Comparison of ENCODE assay signal across 20 cellular contexts in the genomic region with DNA sequence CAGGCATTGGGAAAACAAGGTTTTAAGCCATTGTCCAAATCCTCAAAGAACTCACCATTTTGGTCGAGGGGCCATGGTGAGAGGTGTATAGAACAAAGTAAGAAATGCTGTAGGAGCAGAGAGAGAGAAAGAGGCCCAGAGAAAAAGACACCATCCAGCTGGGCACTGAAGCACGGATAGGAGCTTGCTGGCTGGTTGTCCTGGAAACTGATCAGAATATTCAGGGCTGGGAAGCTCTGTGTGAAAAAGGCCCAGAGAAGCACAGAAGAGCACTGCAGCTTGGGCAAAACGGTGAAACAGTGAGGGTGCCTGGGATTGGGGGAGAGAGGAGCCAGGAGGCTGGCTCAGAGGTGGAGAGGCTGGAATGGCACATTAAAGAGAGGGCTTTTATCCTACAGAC. TPM values are rescaled to one million over a fixed set of nuclear protein-coding genes. Genes with fewer than 3 reads are reported as not detected.
DNase-seq lines count a peak whose midpoint lies in the region; ATAC-seq and TF ChIP-seq lines count a peak whose summit lies in the region.
"Had no signal": no experiment of that assay in that cellular context is flagged by ENCODE, and none has a peak within 500 bp of the region (broad histone marks: within the 10 kb centered on the region; RNA-seq: fewer than 3 reads in every experiment).

No MANE protein-coding gene starts in this region.

- peaks cover 0 to 48% (median 28%) of the 10 kb centered on the region in 5 donors for H3K36me3 Mint-ChIP-seq in naive thymus-derived CD4-positive, alpha-beta T cell

- CTCF ChIA-PET in SK-N-SH (lab: Yijun Ruan, JAX): interaction anchor here (1.5 kb wide), 1 partner anchor 15 kb away, joined by 5 read pairs; no protein-coding TSS in a partner anchor
- CTCF ChIA-PET in naive thymus-derived CD4-positive, alpha-beta T cell (lab: Charles Lee): interaction anchor here (1.6 kb wide), 1 partner anchor 16 kb away, joined by 4 read pairs; a partner anchor contains a TSS

- no peak overlapping the region for H3K4me3 ChIP-seq in SK-N-SH (ENCODE audit: low read depth in 2 of 2, low read length in 1 of 2)
- no peak overlapping the region; the same call in 1 of the 2 replicates for H3K4me3 ChIP-seq in BLaER1
- H3K4me3 ChIP-seq in NT2/D1 (ENCODE audit: insufficient read length, low read depth): no peak overlapping the region
- no peak overlapping the region for H3K4me3 ChIP-seq in naive thymus-derived CD4-positive, alpha-beta T cell (ENCODE audit: low read length)
- no peak overlapping the region for H3K4me3 ChIP-seq in mesendoderm (ENCODE audit: low read length)

- H3K27ac Mint-ChIP-seq in naive thymus-derived CD4-positive, alpha-beta T cell: peak overlapping the region in 7 of 9 donors; percentile 22 to 88 (median 47)

- POLR2A ChIA-PET in SK-N-SH (lab: Yijun Ruan, JAX): no interaction called here
- POLR2A ChIA-PET in naive thymus-derived CD4-positive, alpha-beta T cell (lab: Charles Lee): interaction anchor here (2.1 kb wide), 1 partner anchor 16 kb away, joined by 8 read pairs; a partner anchor contains a TSS

- peaks cover 4% of the 10 kb centered on the region; the same call in 1 of the 2 replicates for H3K27me3 ChIP-seq in SK-N-SH (ENCODE audit: insufficient read depth)
- no peaks in the 10 kb centered on the region for H3K27me3 ChIP-seq in BLaER1
- no peaks in the 10 kb centered on the region for H3K27me3 ChIP-seq in NT2/D1 (ENCODE audit: insufficient read depth, insufficient read length)
- H3K27me3 ChIP-seq in naive thymus-derived CD4-positive, alpha-beta T cell (ENCODE audit: control insufficient read depth in 2 of 2, insufficient read depth in 2 of 2, low read length in 2 of 2): no peaks in the 10 kb centered on the region
- no peaks in the 10 kb centered on the region for H3K27me3 ChIP-seq in mesendoderm (ENCODE audit: insufficient read depth, low read length, poor library complexity)

- no peak overlapping the region for H4K5ac ChIP-seq in mesendoderm (ENCODE audit: low read length)

- H4K20me1 ChIP-seq in SK-N-SH (ENCODE audit: insufficient read depth): no peaks in the 10 kb centered on the region
- no peaks in the 10 kb centered on the region for H4K20me1 ChIP-seq in BLaER1

- H3K9ac ChIP-seq in SK-N-SH: no peak overlapping the region
- peak overlapping the region; percentile 77 for H3K9ac ChIP-seq in BLaER1
- H3K9ac ChIP-seq in NT2/D1 (ENCODE audit: insufficient read length, low read depth): peak overlapping the region; percentile 2
- H3K9ac ChIP-seq in mesendoderm (ENCODE audit: low read length): no peak overlapping the region

- H3K4me3 Mint-ChIP-seq in naive thymus-derived CD4-positive, alpha-beta T cell: peak overlapping the region; percentile 8 to 81 (median 60)

- H3K4me2 ChIP-seq in SK-N-SH (no peak overlapping the region), BLaER1 (peak overlapping the region; percentile 89), mesendoderm (ENCODE audit: low read length) (no peak overlapping the region)

- H3K18ac ChIP-seq in mesendoderm (ENCODE audit: low read length): no peak overlapping the region

- H3K27me3 Mint-ChIP-seq in naive thymus-derived CD4-positive, alpha-beta T cell: no peaks in the 10 kb centered on the region

- H3K9me3 Mint-ChIP-seq in naive thymus-derived CD4-positive, alpha-beta T cell: no peaks in the 10 kb centered on the region

- TF ChIP-seq EP300 in SK-N-SH (IDR thresholded peaks at IDR 0.05; ENCODE audit: borderline replicate concordance in 1 of 2, low read depth in 1 of 2, low read length in 1 of 2): no peak

- H3K27ac ChIP-seq in SK-N-SH (ENCODE audit: low read depth in 2 of 2, low read length in 1 of 2): no peak overlapping the region
- H3K27ac ChIP-seq in BLaER1: peak overlapping the region; percentile 93
- no peak overlapping the region for H3K27ac ChIP-seq in naive thymus-derived CD4-positive, alpha-beta T cell (ENCODE audit: low read depth, low read length)
- no peak overlapping the region for H3K27ac ChIP-seq in mesendoderm (ENCODE audit: low read depth, low read length)
- H3K27ac ChIP-seq: 22Rv1 had no signal

- no peaks in the 10 kb centered on the region for H3K36me3 ChIP-seq in SK-N-SH (replicated peaks in 1 of 2; ENCODE audit: control insufficient read depth in 1 of 2, insufficient read depth in 2 of 2, low read length in 1 of 2)
- H3K36me3 ChIP-seq in BLaER1: peaks cover 49% of the 10 kb centered on the region
- H3K36me3 ChIP-seq in NT2/D1 (ENCODE audit: insufficient read depth, insufficient read length, low read length): no peaks in the 10 kb centered on the region
- H3K36me3 ChIP-seq in naive thymus-derived CD4-positive, alpha-beta T cell (ENCODE audit: control insufficient read depth in 2 of 3, insufficient read depth in 3 of 3, low read length in 3 of 3): no peaks in the 10 kb centered on the region
- H3K36me3 ChIP-seq in mesendoderm (ENCODE audit: control insufficient read depth, insufficient read depth, low read length): no peaks in the 10 kb centered on the region

- no peak overlapping the region for H2BK15ac ChIP-seq in mesendoderm (replicated peaks; ENCODE audit: low read depth)

- no peak overlapping the region for H2AFZ ChIP-seq in SK-N-SH (ENCODE audit: low read depth)

- ATAC-seq in SK-N-SH treated with all-trans-retinoic acid at 6 μM for 48 hours: no peak
- no peak for ATAC-seq in naive thymus-derived CD4-positive, alpha-beta T cell
- ATAC-seq: right cardiac atrium had no signal

- no peaks in the 10 kb centered on the region for H3K4me1 ChIP-seq in SK-N-SH (ENCODE audit: control insufficient read depth in 1 of 2, insufficient read depth in 2 of 2, low read depth in 1 of 2, low read length in 1 of 2)
- H3K4me1 ChIP-seq in BLaER1: peaks cover 94% of the 10 kb centered on the region
- no peaks in the 10 kb centered on the region for H3K4me1 ChIP-seq in NT2/D1 (ENCODE audit: insufficient read depth, insufficient read length)
- H3K4me1 ChIP-seq in naive thymus-derived CD4-positive, alpha-beta T cell (ENCODE audit: control insufficient read depth in 2 of 2, insufficient read depth in 2 of 2, low read length in 2 of 2): peaks cover 7 to 35% of the 10 kb centered on the region in 2 donors
- peaks cover 21% of the 10 kb centered on the region for H3K4me1 ChIP-seq in mesendoderm (ENCODE audit: control insufficient read depth, low read depth, low read length)
- H3K4me1 ChIP-seq: Caco-2 had no signal

- H3K23ac ChIP-seq in mesendoderm (ENCODE audit: low read length): no peak overlapping the region

- TF ChIP-seq RAD21 in SK-N-SH (IDR thresholded peaks at IDR 0.05; ENCODE audit: low read length): no peak

- no peak for TF ChIP-seq CTCF in SK-N-SH (IDR thresholded peaks at IDR 0.05)

- no peaks in the 10 kb centered on the region for H3K9me2 ChIP-seq in SK-N-SH

- no peaks in the 10 kb centered on the region for H3F3A ChIP-seq in SK-N-SH (replicated peaks; ENCODE audit: insufficient read depth)

- peaks cover 55 to 90% (median 85%) of the 10 kb centered on the region in 7 donors for H3K4me1 Mint-ChIP-seq in naive thymus-derived CD4-positive, alpha-beta T cell

- H3K9me3 ChIP-seq in SK-N-SH: no peaks in the 10 kb centered on the region
- peaks cover 7% of the 10 kb centered on the region; the same call in 1 of the 2 replicates for H3K9me3 ChIP-seq in BLaER1
- H3K9me3 ChIP-seq in NT2/D1 (ENCODE audit: insufficient read depth, low read length): no peaks in the 10 kb centered on the region
- H3K9me3 ChIP-seq in naive thymus-derived CD4-positive, alpha-beta T cell (ENCODE audit: control insufficient read depth in 2 of 3, low read length in 3 of 3): no peaks in the 10 kb centered on the region
- H3K9me3 ChIP-seq: Caco-2 had no signal

- DNase-seq in SK-N-SH (no peak), NT2/D1 (ENCODE audit: low read depth, low spot score) (no peak), NCI-H146 treated with DMSO at 0.1 percent for 48 hours (lab: John Stamatoyannopoulos, UW; ENCODE audit: unreplicated experiment) (no peak), SK-N-DZ (ENCODE audit: low spot score) (no peak), mesendoderm (no peak)
- no peak for DNase-seq in naive thymus-derived CD4-positive, alpha-beta T cell
- DNase-seq: activated CD8-positive, alpha-beta memory T cell treated with anti-CD3 and anti-CD28 coated beads, Interleukin-2, amount 50 U/mL, for 4 hours; activated naive CD4-positive, alpha-beta T cell treated with Interleukin-2 at 50 U/mL for 16 hours; Caco-2; erythroblast; hippocampal formation; NCI-H2029 treated with DMSO at 0.1 percent for 48 hours; NCI-H226; NCI-H82; right cardiac atrium; stimulated activated CD4-positive, alpha-beta T cell treated with anti-CD3 and anti-CD28 coated beads, Interleukin-12 subunit alpha, Interleukin-12 subunit beta, amount 100 ng/mL, for 4 hours; trophoblast cell had no signal

- no peak overlapping the region for H2BK120ac ChIP-seq in mesendoderm (ENCODE audit: low read depth, low read length)

- WGBS in SK-N-SH (ENCODE audit: low lambda C conversion rate): 21% methylated on average over 3 of the region's 3 CpGs
- no CpG with 5 or more reads among the region's 3 CpGs for WGBS in mesendoderm (ENCODE audit: extremely low coverage, insufficient coverage, low lambda C conversion rate)

- H3K56ac ChIP-seq in mesendoderm (ENCODE audit: low read length): no peak overlapping the region

- intact Hi-C loops in naive thymus-derived CD4-positive, alpha-beta T cell (cut with micrococcal nuclease): no loop called here

- H2BK5ac ChIP-seq in mesendoderm (ENCODE audit: low read length): no peak overlapping the region

- H4K8ac ChIP-seq in mesendoderm (ENCODE audit: low read depth, low read length): no peak overlapping the region

- no peak overlapping the region for H2AK5ac ChIP-seq in mesendoderm (ENCODE audit: low read length)

- H3K4ac ChIP-seq in mesendoderm (ENCODE audit: low read depth, low read length): no peak overlapping the region

- H3K79me2 ChIP-seq in SK-N-SH (ENCODE audit: insufficient read depth): no peaks in the 10 kb centered on the region
- H3K79me2 ChIP-seq in mesendoderm (ENCODE audit: control insufficient read depth, insufficient read depth, low read length): peaks cover 16% of the 10 kb centered on the region

- peaks cover 20% of the 10 kb centered on the region for H3K79me1 ChIP-seq in mesendoderm (ENCODE audit: low read length)

TF ChIP-seq in SK-N-SH treated with all-trans-retinoic acid at 6 μM for 48 hours, 23 proteins besides CTCF, POLR2A, EP300 and RAD21 (continues in another document):
- TF ChIP-seq TCF4 (CRISPR knock-in tag; IDR thresholded peaks at IDR 0.05; ENCODE audit: borderline replicate concordance): no peak
- no peak for TF ChIP-seq RARB (CRISPR knock-in tag; IDR thresholded peaks at IDR 0.05)

RNA-seq across cellular contexts. Expression of a gene that starts 16.5 kb away (rescaled TPM):
- 0.55 and 0.67 TPM in 2 replicates for polyA plus RNA-seq in SK-N-SH (2012; rRNA removed)
- polyA plus RNA-seq in SK-N-SH (2012; cell fraction: cytosol; rRNA removed): 0.55 and 0.71 TPM in 2 replicates
- 0.76 and 0.85 TPM in 2 replicates for polyA plus RNA-seq in SK-N-SH (2012; cell fraction: nucleus; rRNA removed)
- 10 to 100 TPM; 11.7 to 40.7 (median 30.8) TPM for total RNA-seq in naive thymus-derived CD4-positive, alpha-beta T cell
- 10 to 100 TPM in 1 of 2 donors, 1 to 10 TPM in 1; 7.9 to 12.2 TPM for polyA plus RNA-seq in naive thymus-derived CD4-positive, alpha-beta T cell
- polyA plus RNA-seq in SK-N-DZ (2014; cell fraction: cytosol; rRNA removed): 0.18 TPM in 1 of 2 replicates, not detected in the other
- polyA plus RNA-seq in SK-N-DZ (2014; cell fraction: nucleus; rRNA removed): 0.05 and 0.18 TPM in 2 replicates
- polyA plus RNA-seq in mesendoderm (2013, experiment 1 of 2): 2.8 TPM
- 2.8 TPM for polyA plus RNA-seq in mesendoderm (2013, experiment 2 of 2)

Comparison
In these comparisons a context has a peak if more than half of its experiments do, and no peak if none do; other contexts are left out.
1. H3K9ac ChIP-seq: peak in BLaER1 (single experiment) and NT2/D1 (single experiment); none in SK-N-SH (single experiment) and mesendoderm (single experiment).